In the genomic region with DNA sequence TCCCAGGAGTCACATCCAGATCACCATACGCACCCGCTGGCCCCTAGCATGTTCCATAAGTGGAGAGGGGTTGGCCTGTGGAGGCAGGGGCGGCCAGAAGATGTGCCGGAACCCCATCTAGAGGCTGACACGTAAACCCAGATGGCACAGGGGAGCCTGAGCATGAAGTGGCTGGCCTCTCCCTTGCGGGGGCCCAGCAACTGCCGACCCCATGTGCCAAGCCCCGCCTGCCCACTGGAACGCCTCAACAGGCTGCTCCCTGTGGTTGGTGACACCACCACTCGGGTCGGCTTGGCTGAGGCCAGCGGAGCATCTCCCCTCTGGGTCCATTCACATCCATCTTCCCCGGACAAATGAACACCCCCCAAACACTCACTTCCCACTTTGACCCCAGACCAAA, we compare ENCODE assay signal across 17 cellular contexts. TPM values are rescaled to one million over a fixed set of nuclear protein-coding genes. Genes with fewer than 3 reads are reported as not detected.
DNase-seq lines count a peak whose midpoint lies in the region; ATAC-seq and TF ChIP-seq lines count a peak whose summit lies in the region.
"Had no signal": no experiment of that assay in that cellular context is flagged by ENCODE, and none has a peak within 500 bp of the region (broad histone marks: within the 10 kb centered on the region; RNA-seq: fewer than 3 reads in every experiment).

No MANE protein-coding gene starts in this region.

- TF ChIP-seq RAD21 in IMR-90 (IDR thresholded peaks at IDR 0.05; ENCODE audit: low read length): no peak

- peaks cover 65% of the 10 kb centered on the region for H3K4me1 Mint-ChIP-seq in nephron progenitor cell

- TF ChIP-seq CTCF in IMR-90 (conservative IDR thresholded peaks at IDR 0.05; ENCODE audit: low read depth, low read length) (no peak), nephron progenitor cell (IDR thresholded peaks at IDR 0.05) (no peak), A673 (conservative IDR thresholded peaks at IDR 0.05; ENCODE audit: low read depth, low read length) (no peak)

- intact Hi-C loops in IMR-90 (cut with micrococcal nuclease) (no loop called here), A673 (cut with micrococcal nuclease; ENCODE audit: unreplicated experiment) (no loop called here)

- CTCF ChIA-PET in IMR-90 (lab: Yijun Ruan, JAX): no interaction called here
- CTCF ChIA-PET in A673 (lab: Charles Lee): no interaction called here

- POLR2A ChIA-PET in IMR-90 (lab: Charles Lee; ENCODE audit: unreplicated experiment) (no interaction called here), A673 (lab: Charles Lee; ENCODE audit: low non-redundant PET) (no interaction called here)

- H4K20me1 ChIP-seq in IMR-90 (ENCODE audit: insufficient read depth, low read length): peaks cover 79% of the 10 kb centered on the region

- BruUV-seq in IMR-90 (replicated peaks; lab: Mats Ljungman, UMichigan) (no TSS peak), A673 (replicated peaks; lab: Mats Ljungman, UMichigan) (no TSS peak)

- 92% methylated on average over 4 of the region's 13 CpGs; no CpG with 5 or more reads in 1 of the 2 experiments for WGBS in IMR-90 (ENCODE audit: extremely low coverage in 2 of 2, insufficient read length in 1 of 2), 2 experiments

- dilution Hi-C loops in IMR-90 (cut with HindIII; ENCODE audit: low sequenced_read_pairs, unreplicated experiment): no loop called here

- H3K4me3 ChIP-seq in IMR-90 (ENCODE audit: insufficient read depth, low read depth, low read length) (no peak overlapping the region), A673 (ENCODE audit: low read depth, low read length, poor library complexity, severe bottlenecking) (no peak overlapping the region)

- no peaks in the 10 kb centered on the region for H3K9me3 Mint-ChIP-seq in nephron progenitor cell
- H3K9me3 Mint-ChIP-seq: CD4-positive, alpha-beta memory T cell had no signal

- H3K36me3 Mint-ChIP-seq in nephron progenitor cell (ENCODE audit: low read depth): peaks cover 28% of the 10 kb centered on the region
- H3K36me3 Mint-ChIP-seq: CD4-positive, alpha-beta memory T cell had no signal

- DNase-seq in IMR-90 (no peak), caudate nucleus (lab: John Stamatoyannopoulos, UW) (no peak), nephron progenitor cell (no peak), substantia nigra (lab: John Stamatoyannopoulos, UW) (no peak), A673 (ENCODE audit: low spot score) (no peak), GM03348 (ENCODE audit: low spot score) (no peak), COR-L47 (lab: John Stamatoyannopoulos, UW) (no peak)
- DNase-seq: BE2C; CD4-positive, alpha-beta memory T cell; NCI-H187 treated with DMSO at 0.1 percent for 48 hours; NCI-H2171; NCI-H446 treated with DMSO at 0.1 percent for 48 hours; NCI-H748 treated with DMSO at 0.1 percent for 48 hours; PC-3 had no signal

- no peaks in the 10 kb centered on the region for H3K27me3 Mint-ChIP-seq in nephron progenitor cell (ENCODE audit: low read depth, poor library complexity)
- H3K27me3 Mint-ChIP-seq: CD4-positive, alpha-beta memory T cell had no signal

- H2AFZ ChIP-seq in IMR-90 (replicated peaks; ENCODE audit: low read length, poor library complexity): no peak overlapping the region

- no peak overlapping the region for H3K4me2 ChIP-seq in IMR-90 (ENCODE audit: low read depth, low read length)

- no peak overlapping the region for H2BK20ac ChIP-seq in IMR-90 (ENCODE audit: low read depth, low read length)

- H2BK5ac ChIP-seq in IMR-90 (ENCODE audit: low read depth, low read length, poor library complexity, severe bottlenecking): no peak overlapping the region

- H3K36me3 ChIP-seq in IMR-90 (ENCODE audit: control insufficient read depth, insufficient read depth, low read length) (peaks cover 40% of the 10 kb centered on the region), A673 (ENCODE audit: insufficient read depth, low read length, poor library complexity, severe bottlenecking) (peaks cover under 1% of the 10 kb centered on the region)

- peaks cover 8 to 56% of the 10 kb centered on the region in 2 experiments; a peak in 3 of 4 replicates for H3K79me1 ChIP-seq in IMR-90 (ENCODE audit: low read depth in 1 of 2, low read length in 2 of 2)

- no peak overlapping the region for H3K18ac ChIP-seq in IMR-90 (ENCODE audit: low read depth, low read length)

- no peak overlapping the region; a peak in 1 of 4 replicates for H4K8ac ChIP-seq in IMR-90 (ENCODE audit: low read depth in 2 of 2, low read length in 2 of 2)

- H3K4me1 ChIP-seq in IMR-90 (ENCODE audit: control insufficient read depth, insufficient read depth, low read length) (peaks cover 52% of the 10 kb centered on the region), A673 (ENCODE audit: insufficient read depth, low read length, poor library complexity, severe bottlenecking) (peaks cover 53% of the 10 kb centered on the region)

- ATAC-seq in IMR-90 (ENCODE audit: low read depth) (no peak), HG03460 (IDR thresholded peaks at IDR 0.05; ENCODE audit: unreplicated experiment) (no peak)
- ATAC-seq: PC-3 had no signal

- no peak overlapping the region for H4K91ac ChIP-seq in IMR-90 (ENCODE audit: insufficient read depth, low read depth, low read length)

- peaks cover 24% of the 10 kb centered on the region for H3K9me1 ChIP-seq in IMR-90 (ENCODE audit: insufficient read depth, low read length)

- no peak for TF ChIP-seq POLR2A in IMR-90 (IDR thresholded peaks at IDR 0.05; ENCODE audit: low read depth, low read length)

- in situ Hi-C loops in IMR-90 (cut with MboI; ENCODE audit: low sequenced_read_pairs): no loop called here

- peak overlapping the region; percentile 23; the same call in 1 of the 2 replicates for H2AK5ac ChIP-seq in IMR-90 (ENCODE audit: low read depth, low read length)

- H2BK120ac ChIP-seq in IMR-90 (ENCODE audit: low read depth, low read length): no peak overlapping the region

- H3K9ac ChIP-seq in IMR-90 (ENCODE audit: low read depth, low read length): no peak overlapping the region

- H3K27me3 ChIP-seq in IMR-90 (ENCODE audit: control insufficient read depth, insufficient read depth, low read length) (no peaks in the 10 kb centered on the region), A673 (replicated peaks; ENCODE audit: insufficient read depth, low read depth, low read length, poor library complexity) (no peaks in the 10 kb centered on the region)
- H3K27me3 ChIP-seq: BE2C had no signal

- no peak overlapping the region for H2AK9ac ChIP-seq in IMR-90 (replicated peaks; ENCODE audit: low read depth, low read length, poor library complexity)

- H3K56ac ChIP-seq in IMR-90 (ENCODE audit: extremely low read depth, insufficient read depth, low read length): no peak overlapping the region

- H2BK15ac ChIP-seq in IMR-90 (ENCODE audit: low read depth, low read length): no peak overlapping the region

- H3K14ac ChIP-seq in IMR-90 (replicated peaks; ENCODE audit: low read depth, low read length): no peak overlapping the region

- no peak overlapping the region for H3K23ac ChIP-seq in IMR-90 (ENCODE audit: low read depth, low read length)

- peak overlapping the region; percentile 80 for H3K27ac Mint-ChIP-seq in nephron progenitor cell
- H3K27ac Mint-ChIP-seq: CD4-positive, alpha-beta memory T cell had no signal

- peak overlapping the region; percentile 37 for H3K4ac ChIP-seq in IMR-90 (ENCODE audit: low read depth, low read length)

- no peaks in the 10 kb centered on the region for H3K9me3 ChIP-seq in IMR-90 (ENCODE audit: control insufficient read depth, insufficient read depth, low read length)
- H3K9me3 ChIP-seq in A673 (ENCODE audit: low read depth, low read length, poor library complexity, severe bottlenecking): no peaks in the 10 kb centered on the region
- H3K9me3 ChIP-seq: BE2C had no signal

- H3K4me3 Mint-ChIP-seq in nephron progenitor cell: no peak overlapping the region
- H3K4me3 Mint-ChIP-seq: CD4-positive, alpha-beta memory T cell had no signal

- H4K5ac ChIP-seq in IMR-90 (ENCODE audit: low read depth, low read length): no peak overlapping the region

- H3K27ac ChIP-seq in IMR-90 (ENCODE audit: insufficient read depth, low read length): peak overlapping the region; percentile 10; the same call in 1 of the 2 replicates
- H3K27ac ChIP-seq in caudate nucleus (ENCODE audit: low read depth, low read length): peak overlapping the region; percentile 97
- peak overlapping the region; percentile 100 for H3K27ac ChIP-seq in substantia nigra (ENCODE audit: low read depth, low read length, poor library complexity, severe bottlenecking)
- H3K27ac ChIP-seq in A673 (ENCODE audit: low read depth, low read length, poor library complexity, severe bottlenecking): no peak overlapping the region

TF ChIP-seq in IMR-90, 13 proteins besides CTCF, POLR2A, EP300 and RAD21 (continues in another document):
- TF ChIP-seq RFX5 (IDR thresholded peaks at IDR 0.05; ENCODE audit: low read depth, low read length) (no peak), BHLHE40 (IDR thresholded peaks at IDR 0.05; ENCODE audit: low read depth, low read length) (no peak), MXI1 (IDR thresholded peaks at IDR 0.05; ENCODE audit: borderline replicate concordance, low read depth, low read length) (no peak), MAFK (IDR thresholded peaks at IDR 0.05; ENCODE audit: low read depth, low read length) (no peak), MAZ (IDR thresholded peaks at IDR 0.05; ENCODE audit: borderline replicate concordance, low read depth, low read length) (no peak)
- TF ChIP-seq, protein P1, sequence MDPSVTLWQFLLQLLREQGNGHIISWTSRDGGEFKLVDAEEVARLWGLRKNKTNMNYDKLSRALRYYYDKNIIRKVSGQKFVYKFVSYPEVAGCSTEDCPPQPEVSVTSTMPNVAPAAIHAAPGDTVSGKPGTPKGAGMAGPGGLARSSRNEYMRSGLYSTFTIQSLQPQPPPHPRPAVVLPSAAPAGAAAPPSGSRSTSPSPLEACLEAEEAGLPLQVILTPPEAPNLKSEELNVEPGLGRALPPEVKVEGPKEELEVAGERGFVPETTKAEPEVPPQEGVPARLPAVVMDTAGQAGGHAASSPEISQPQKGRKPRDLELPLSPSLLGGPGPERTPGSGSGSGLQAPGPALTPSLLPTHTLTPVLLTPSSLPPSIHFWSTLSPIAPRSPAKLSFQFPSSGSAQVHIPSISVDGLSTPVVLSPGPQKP (IDR thresholded peaks at IDR 0.05; ENCODE audit: borderline replicate concordance, low read depth, low read length): no peak

RNA-seq across cellular contexts. Expression of a gene that starts 9.5 kb away (rescaled TPM):
- 17.8 and 18.1 TPM in 2 replicates for total RNA-seq in IMR-90 (2012; rRNA removed)
- polyA plus RNA-seq in IMR-90 (2012; rRNA removed): 99.4 and 127 TPM in 2 replicates
- polyA plus RNA-seq in IMR-90 (2012; cell fraction: cytosol; rRNA removed): 84.8 and 140 TPM in 2 replicates
- 214 and 473 TPM in 2 replicates for polyA plus RNA-seq in IMR-90 (2012; cell fraction: nucleus; rRNA removed; ENCODE audit: low replicate concordance)
- total RNA-seq in A673 (2021): 42.2 and 47.3 TPM in 2 replicates

RNA-seq across cellular contexts. Expression of a gene that starts 23.2 kb away (rescaled TPM):
- total RNA-seq in IMR-90 (2012; rRNA removed): not detected in 2 replicates
- polyA plus RNA-seq in IMR-90 (2012; rRNA removed): not detected in 2 replicates
- not detected in 2 replicates for polyA plus RNA-seq in IMR-90 (2012; cell fraction: cytosol; rRNA removed)
- not detected in 2 replicates for polyA plus RNA-seq in IMR-90 (2012; cell fraction: nucleus; rRNA removed; ENCODE audit: low replicate concordance)
- total RNA-seq in A673 (2021): not detected in 2 replicates
- total RNA-seq: CD4-positive, alpha-beta memory T cell; Daoy; LHCN-M2; PC-3 had no signal
- polyA plus RNA-seq: CD4-positive, alpha-beta memory T cell had no signal

RNA-seq across cellular contexts. Expression of a gene that starts 35.0 kb away (rescaled TPM):
- total RNA-seq in IMR-90 (2012; rRNA removed) (not detected in 2 replicates), A673 (2021) (not detected in 2 replicates)
- polyA plus RNA-seq in IMR-90 (2012; rRNA removed): not detected in 2 replicates
- polyA plus RNA-seq in IMR-90 (2012; cell fraction: cytosol; rRNA removed): not detected in 2 replicates
- 0.09 TPM in 1 of 2 replicates, not detected in the other for polyA plus RNA-seq in IMR-90 (2012; cell fraction: nucleus; rRNA removed; ENCODE audit: low replicate concordance)
- total RNA-seq: CD4-positive, alpha-beta memory T cell; Daoy; LHCN-M2; PC-3 had no signal
- polyA plus RNA-seq: CD4-positive, alpha-beta memory T cell had no signal
